ENCODE assay signal across 15 cellular contexts in the genomic region with DNA sequence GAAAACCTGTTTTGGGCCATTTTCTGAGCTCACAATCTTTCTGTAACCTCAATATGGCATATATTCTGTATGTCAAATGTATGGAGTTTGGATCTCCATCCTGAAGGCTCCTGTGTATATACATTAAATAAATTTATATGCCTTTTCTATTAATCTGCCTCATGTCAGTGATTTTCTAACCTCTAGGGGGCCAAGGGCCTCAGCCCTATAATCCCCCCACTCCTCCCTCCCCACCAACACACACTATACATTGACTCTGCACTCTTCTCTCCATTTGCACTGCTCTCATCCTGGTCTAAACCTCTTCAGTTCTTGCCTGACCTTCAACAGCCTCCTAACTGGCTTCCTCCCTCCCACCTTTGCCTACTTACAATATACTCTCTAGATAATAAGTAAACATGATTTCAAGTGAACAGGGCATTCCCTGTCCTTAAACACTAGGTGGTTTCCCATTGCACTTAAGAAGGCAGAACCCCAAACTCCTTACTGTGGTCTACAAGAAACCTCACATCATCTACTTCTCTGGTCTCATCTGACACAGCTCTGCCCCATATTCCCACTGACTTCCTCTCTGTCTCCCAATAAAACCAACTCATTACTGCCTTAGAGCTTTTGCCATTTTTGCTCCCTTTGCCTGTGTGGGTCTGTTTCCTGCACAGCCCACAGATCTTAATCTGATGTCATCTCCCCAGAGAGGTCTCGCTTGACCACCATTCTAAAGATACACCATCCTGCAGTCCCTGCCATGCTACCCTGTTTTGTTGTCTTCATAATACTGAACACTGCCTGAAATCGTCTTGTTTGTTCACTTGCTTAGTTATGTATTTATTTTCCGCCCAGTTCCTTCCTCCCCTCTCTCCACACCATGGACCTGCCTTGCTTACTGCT.
DNase-seq lines count a peak whose midpoint lies in the region; ATAC-seq, FAIRE-seq and TF ChIP-seq lines count a peak whose summit lies in the region.
"Had no signal": no experiment of that assay in that cellular context is flagged by ENCODE, and none has a peak within 500 bp of the region (broad histone marks: within the 10 kb centered on the region; RNA-seq: fewer than 3 reads in every experiment).

No MANE protein-coding gene starts in this region.

- DNase-seq in GM18507 (ENCODE audit: extremely low spot score, insufficient read length, low read depth) = peak; percentile 2
- DNase-seq in WERI-Rb-1 = no peak
- no peak for DNase-seq in natural killer cell
- DNase-seq in PC-3 = no peak
- DNase-seq in SHP77 (lab: John Stamatoyannopoulos, UW) = no peak
- DNase-seq: activated B cell treated with CpG ODN at 0.5 μM for 24 hours; activated T-cell treated with anti-CD3 and anti-CD28 coated beads, Interleukin-2, amount 50 U/mL, for 4 hours; retina; Right ventricle myocardium superior; tibial artery had no signal

- H2AFZ ChIP-seq in PC-3 (ENCODE audit: low read length) = no peak overlapping the region

- H3K36me3 ChIP-seq in WERI-Rb-1 = no peaks in the 10 kb centered on the region
- H3K36me3 ChIP-seq in PC-3 (ENCODE audit: low read depth, low read length) = no peaks in the 10 kb centered on the region
- H3K36me3 ChIP-seq: tibial artery had no signal

- H4K20me1 ChIP-seq in PC-3 (ENCODE audit: low read length) = no peaks in the 10 kb centered on the region

- H3K4me3 ChIP-seq in WERI-Rb-1 (ENCODE audit: low read depth, low read length) (no peak overlapping the region), PC-3 (ENCODE audit: low read length) (no peak overlapping the region)
- H3K4me3 ChIP-seq: K562, tibial artery had no signal

- H3K9me3 ChIP-seq in WERI-Rb-1 (ENCODE audit: severe bottlenecking) = no peaks in the 10 kb centered on the region
- H3K9me3 ChIP-seq in PC-3 (ENCODE audit: low read length) = no peaks in the 10 kb centered on the region
- H3K9me3 ChIP-seq: tibial artery had no signal

- POLR2A ChIA-PET in PC-3 (lab: Charles Lee; ENCODE audit: unreplicated experiment) = no interaction called here

- no peaks in the 10 kb centered on the region for H3K4me1 ChIP-seq in PC-3 (ENCODE audit: insufficient read depth, low read length)

- H3K27ac ChIP-seq in WERI-Rb-1 = no peak overlapping the region
- H3K27ac ChIP-seq in PC-3 (ENCODE audit: low read length) = no peak overlapping the region
- H3K27ac ChIP-seq: tibial artery had no signal

- H3F3A ChIP-seq in PC-3 (ENCODE audit: low read length, unreplicated experiment) = no peaks in the 10 kb centered on the region

- TF ChIP-seq CTCF in WERI-Rb-1 (IDR thresholded peaks at IDR 0.05; ENCODE audit: low read depth, low read length) = 0 out of 2 replicates have a peak, but pooled peaks have one; percentile 9
- TF ChIP-seq CTCF in natural killer cell (IDR thresholded peaks at IDR 0.05) = no peak
- no peak for TF ChIP-seq CTCF in PC-3 (conservative IDR thresholded peaks at IDR 0.05; ENCODE audit: low read depth, low read length)

- FAIRE-seq in GM18507 (lab: Jason Lieb, UNC) = peak; percentile 63
- FAIRE-seq: K562 had no signal

- no peak overlapping the region for H3K4me3 Mint-ChIP-seq in activated T-helper 17 cell treated with anti-CD3 and anti-CD28 coated beads, Interleukin-2, amount 50 U/mL, for 72 hours
- H3K4me3 Mint-ChIP-seq in natural killer cell = no peak overlapping the region
- H3K4me3 Mint-ChIP-seq: activated B cell treated with CpG ODN at 0.5 μM for 24 hours; activated T-cell treated with anti-CD3 and anti-CD28 coated beads, Interleukin-2, amount 50 U/mL, for 4 hours; brain had no signal

- CTCF ChIA-PET in PC-3 (lab: Charles Lee) = no interaction called here

- no peaks in the 10 kb centered on the region for H3K27me3 ChIP-seq in WERI-Rb-1 (ENCODE audit: insufficient read depth, low read depth, severe bottlenecking)
- H3K27me3 ChIP-seq in PC-3 (ENCODE audit: low read length) = peaks cover 29% of the 10 kb centered on the region
- H3K27me3 ChIP-seq: tibial artery had no signal

- no peak overlapping the region for H3K9ac ChIP-seq in PC-3 (ENCODE audit: low read length)

- H3K9me3 Mint-ChIP-seq in activated T-helper 17 cell treated with anti-CD3 and anti-CD28 coated beads, Interleukin-2, amount 50 U/mL, for 72 hours = no peaks in the 10 kb centered on the region
- H3K9me3 Mint-ChIP-seq in natural killer cell = no peaks in the 10 kb centered on the region
- H3K9me3 Mint-ChIP-seq: activated B cell treated with CpG ODN at 0.5 μM for 24 hours had no signal

- no peak overlapping the region for H3K27ac Mint-ChIP-seq in activated T-helper 17 cell treated with anti-CD3 and anti-CD28 coated beads, Interleukin-2, amount 50 U/mL, for 72 hours
- H3K27ac Mint-ChIP-seq in natural killer cell = peak overlapping the region in 1 of 2 donors; percentile 6
- H3K27ac Mint-ChIP-seq: activated B cell treated with CpG ODN at 0.5 μM for 24 hours, brain had no signal

- intact Hi-C loops in natural killer cell (cut with micrococcal nuclease) (no loop called here), PC-3 (cut with micrococcal nuclease) (no loop called here)

- peak; percentile 67 for ATAC-seq in GM21381 (IDR thresholded peaks at IDR 0.05; ENCODE audit: unreplicated experiment)
- peak; percentile 52 for ATAC-seq in HG03045 (IDR thresholded peaks at IDR 0.05; ENCODE audit: unreplicated experiment)
- no peak for ATAC-seq in activated T-helper 17 cell treated with anti-CD3 and anti-CD28 coated beads, Interleukin-2, amount 50 U/mL, for 72 hours (replicated peaks)
- ATAC-seq in natural killer cell = no peak
- ATAC-seq in PC-3 = no peak
- ATAC-seq: activated T-cell treated with anti-CD3 and anti-CD28 coated beads, Interleukin-2, amount 50 U/mL, for 4 hours; K562 had no signal

- BruUV-seq in PC-3 (replicated peaks; lab: Mats Ljungman, UMichigan) = no TSS peak

- H3K36me3 Mint-ChIP-seq in activated T-helper 17 cell treated with anti-CD3 and anti-CD28 coated beads, Interleukin-2, amount 50 U/mL, for 72 hours (ENCODE audit: low read depth) = no peaks in the 10 kb centered on the region
- H3K36me3 Mint-ChIP-seq in natural killer cell = no peaks in the 10 kb centered on the region
- H3K36me3 Mint-ChIP-seq: brain had no signal

- no peaks in the 10 kb centered on the region for H3K4me1 Mint-ChIP-seq in activated T-helper 17 cell treated with anti-CD3 and anti-CD28 coated beads, Interleukin-2, amount 50 U/mL, for 72 hours
- peaks cover 0 to 7% of the 10 kb centered on the region in 2 donors for H3K4me1 Mint-ChIP-seq in natural killer cell
- H3K4me1 Mint-ChIP-seq: activated B cell treated with CpG ODN at 0.5 μM for 24 hours, brain had no signal

- no peaks in the 10 kb centered on the region for H3K9me2 ChIP-seq in PC-3 (replicated peaks; ENCODE audit: low read length)

- H3K4me2 ChIP-seq in PC-3 (ENCODE audit: low read length) = no peak overlapping the region

- H3K27me3 Mint-ChIP-seq in activated T-helper 17 cell treated with anti-CD3 and anti-CD28 coated beads, Interleukin-2, amount 50 U/mL, for 72 hours = peaks cover 23% of the 10 kb centered on the region
- H3K27me3 Mint-ChIP-seq in natural killer cell (ENCODE audit: low read depth in 2 of 2) = no peaks in the 10 kb centered on the region
- H3K27me3 Mint-ChIP-seq: activated B cell treated with CpG ODN at 0.5 μM for 24 hours, brain had no signal

- no peaks in the 10 kb centered on the region for H3K79me2 ChIP-seq in PC-3 (ENCODE audit: low read length)

Comparison
In these comparisons a context has a peak if more than half of its experiments do, and no peak if none do; other contexts are left out.
1. ATAC-seq: peak in GM21381 (single experiment) and HG03045 (single experiment); none in activated T-helper 17 cell treated with anti-CD3 and anti-CD28 coated beads, Interleukin-2, amount 50 U/mL, for 72 hours (single experiment), natural killer cell (0 of 3) and PC-3 (single experiment).